ENCODE assay signal across 11 cellular contexts in the genomic region with DNA sequence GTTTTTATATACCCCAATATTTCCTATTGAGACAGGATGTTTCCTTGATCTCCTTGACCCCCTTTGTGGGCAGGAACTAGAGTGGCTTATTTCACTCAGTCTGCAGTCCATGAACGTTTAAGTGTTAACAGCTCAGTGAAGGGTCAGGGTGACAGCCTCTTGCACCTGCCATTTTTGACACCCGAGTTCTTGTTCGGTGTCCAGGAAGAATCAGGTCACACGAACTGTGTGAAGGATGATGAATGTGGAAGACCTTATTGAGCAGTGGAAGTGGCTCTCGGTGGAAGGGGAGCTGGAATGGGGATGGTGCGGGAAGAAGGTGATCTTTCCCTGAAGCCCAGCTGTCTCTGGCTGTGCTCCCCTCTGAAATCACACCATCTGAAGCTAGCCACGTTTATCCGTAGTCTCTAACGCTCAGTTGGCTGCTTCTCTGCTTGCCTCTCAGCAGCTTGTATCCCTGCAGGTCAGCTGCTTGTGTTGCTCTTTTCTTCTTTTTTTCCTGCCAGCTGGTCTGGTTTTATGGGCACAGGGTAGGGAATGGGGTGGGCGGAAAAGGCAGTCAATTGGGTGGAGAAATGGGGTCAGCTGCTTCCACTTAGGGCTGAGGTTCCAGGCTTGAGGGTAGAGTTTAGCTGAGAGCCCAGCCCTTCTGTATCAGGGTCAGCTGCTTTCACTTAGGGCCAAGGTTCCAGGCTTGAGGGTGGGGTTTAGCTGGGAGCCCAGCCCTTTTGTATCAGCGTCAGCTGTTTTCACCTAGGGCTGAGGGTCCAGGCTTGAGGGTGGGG. TPM values are rescaled to one million over a fixed set of nuclear protein-coding genes. Genes with fewer than 3 reads are reported as not detected.
A peak's percentile ranks its signal among the peaks of the same experiment; 100 is the strongest.
DNase-seq lines count a peak whose midpoint lies in the region; ATAC-seq and TF ChIP-seq lines count a peak whose summit lies in the region.
"Had no signal": no experiment of that assay in that cellular context is flagged by ENCODE, and none has a peak within 500 bp of the region (broad histone marks: within the 10 kb centered on the region; RNA-seq: fewer than 3 reads in every experiment).

No MANE protein-coding gene starts in this region.

- no peak for DNase-seq in activated naive CD4-positive, alpha-beta T cell treated with anti-CD3 and anti-CD28 coated beads, Interleukin-2, amount 10 ng/mL, durations not matched to agents 7 days and 5 days
- no peak for DNase-seq in activated naive CD8-positive, alpha-beta T cell treated with anti-CD3 and anti-CD28 coated beads, Interleukin-2, amount 50 U/mL, for 24 hours
- DNase-seq in naive thymus-derived CD4-positive, alpha-beta T cell, result no peak
- DNase-seq in upper lobe of right lung, result no peak
- no peak for DNase-seq in MV-4-11 (lab: John Stamatoyannopoulos, UW)
- no peak for DNase-seq in D341Med (ENCODE audit: low spot score)
- DNase-seq in occipital lobe (lab: John Stamatoyannopoulos, UW), result no peak
- DNase-seq: activated CD4-positive, alpha-beta memory T cell treated with anti-CD3 and anti-CD28 coated beads, Interleukin-2, amount 10 ng/mL, durations not matched to agents 7 days and 5 days; kidney glomerular epithelial cell had no signal

- POLR2A ChIA-PET in naive thymus-derived CD4-positive, alpha-beta T cell (lab: Charles Lee), result no interaction called here

- H3K9me3 ChIP-seq in naive thymus-derived CD4-positive, alpha-beta T cell (ENCODE audit: control insufficient read depth in 2 of 3, low read length in 3 of 3), result no peaks in the 10 kb centered on the region
- no peaks in the 10 kb centered on the region for H3K9me3 ChIP-seq in upper lobe of right lung
- H3K9me3 ChIP-seq: A549 had no signal

- no peaks in the 10 kb centered on the region for H3K36me3 ChIP-seq in naive thymus-derived CD4-positive, alpha-beta T cell (ENCODE audit: control insufficient read depth in 2 of 3, insufficient read depth in 3 of 3, low read length in 3 of 3)
- no peaks in the 10 kb centered on the region for H3K36me3 ChIP-seq in upper lobe of right lung

- H3K4me3 Mint-ChIP-seq in activated naive CD4-positive, alpha-beta T cell treated with anti-CD3 and anti-CD28 coated beads, Interleukin-2, amount 50 U/mL, for 24 hours, result no peak overlapping the region
- no peak overlapping the region for H3K4me3 Mint-ChIP-seq in activated naive CD4-positive, alpha-beta T cell treated with anti-CD3 and anti-CD28 coated beads, Interleukin-2, amount 10 ng/mL, durations not matched to agents 7 days and 5 days
- no peak overlapping the region for H3K4me3 Mint-ChIP-seq in activated naive CD8-positive, alpha-beta T cell treated with anti-CD3 and anti-CD28 coated beads, Interleukin-2, amount 50 U/mL, for 24 hours
- peak overlapping the region in 2 of 10 donors; percentile 20 to 43 for H3K4me3 Mint-ChIP-seq in naive thymus-derived CD4-positive, alpha-beta T cell
- H3K4me3 Mint-ChIP-seq: activated CD4-positive, alpha-beta memory T cell treated with anti-CD3 and anti-CD28 coated beads, Interleukin-2, amount 10 ng/mL, durations not matched to agents 7 days and 5 days had no signal

- H3K27me3 ChIP-seq in naive thymus-derived CD4-positive, alpha-beta T cell (ENCODE audit: control insufficient read depth in 2 of 2, insufficient read depth in 2 of 2, low read length in 2 of 2), result no peaks in the 10 kb centered on the region
- H3K27me3 ChIP-seq in upper lobe of right lung, result no peaks in the 10 kb centered on the region

- H3K4me1 Mint-ChIP-seq in activated naive CD4-positive, alpha-beta T cell treated with anti-CD3 and anti-CD28 coated beads, Interleukin-2, amount 50 U/mL, for 24 hours, result peaks cover 12% of the 10 kb centered on the region
- peaks cover 5% of the 10 kb centered on the region for H3K4me1 Mint-ChIP-seq in activated naive CD4-positive, alpha-beta T cell treated with anti-CD3 and anti-CD28 coated beads, Interleukin-2, amount 10 ng/mL, durations not matched to agents 7 days and 5 days
- peaks cover 15% of the 10 kb centered on the region for H3K4me1 Mint-ChIP-seq in activated naive CD8-positive, alpha-beta T cell treated with anti-CD3 and anti-CD28 coated beads, Interleukin-2, amount 50 U/mL, for 24 hours
- peaks cover 9 to 22% (median 16%) of the 10 kb centered on the region in 7 donors for H3K4me1 Mint-ChIP-seq in naive thymus-derived CD4-positive, alpha-beta T cell

- no peak overlapping the region for H3K4me3 ChIP-seq in naive thymus-derived CD4-positive, alpha-beta T cell (ENCODE audit: low read length)
- no peak overlapping the region for H3K4me3 ChIP-seq in upper lobe of right lung
- H3K4me3 ChIP-seq: A549 had no signal

- no peak for TF ChIP-seq CTCF in upper lobe of right lung (IDR thresholded peaks at IDR 0.05)

- CTCF ChIA-PET in activated naive CD4-positive, alpha-beta T cell treated with anti-CD3 and anti-CD28 coated beads, Interleukin-2, amount 10 ng/mL, durations not matched to agents 7 days and 5 days (lab: Charles Lee), result interaction anchor here (0.6 to 3.1 kb wide), 3 partner anchors 10 to 75 kb away, joined by 3 to 13 read pairs (median 4); no protein-coding TSS in a partner anchor
- CTCF ChIA-PET in naive thymus-derived CD4-positive, alpha-beta T cell (lab: Charles Lee), result no interaction called here

- H3K9me3 Mint-ChIP-seq in activated naive CD4-positive, alpha-beta T cell treated with anti-CD3 and anti-CD28 coated beads, Interleukin-2, amount 50 U/mL, for 24 hours, result no peaks in the 10 kb centered on the region
- peaks cover 2% of the 10 kb centered on the region for H3K9me3 Mint-ChIP-seq in activated naive CD4-positive, alpha-beta T cell treated with anti-CD3 and anti-CD28 coated beads, Interleukin-2, amount 10 ng/mL, durations not matched to agents 7 days and 5 days
- H3K9me3 Mint-ChIP-seq in activated naive CD8-positive, alpha-beta T cell treated with anti-CD3 and anti-CD28 coated beads, Interleukin-2, amount 50 U/mL, for 24 hours, result peaks cover 5% of the 10 kb centered on the region
- peaks cover 0 to 8% (median 0%) of the 10 kb centered on the region in 11 donors for H3K9me3 Mint-ChIP-seq in naive thymus-derived CD4-positive, alpha-beta T cell

- intact Hi-C loops in naive thymus-derived CD4-positive, alpha-beta T cell (cut with micrococcal nuclease), result no loop called here
- intact Hi-C loops in upper lobe of right lung (cut with DNase I), result no loop called here

- no peaks in the 10 kb centered on the region for H3K27me3 Mint-ChIP-seq in activated naive CD4-positive, alpha-beta T cell treated with anti-CD3 and anti-CD28 coated beads, Interleukin-2, amount 50 U/mL, for 24 hours
- H3K27me3 Mint-ChIP-seq in activated naive CD4-positive, alpha-beta T cell treated with anti-CD3 and anti-CD28 coated beads, Interleukin-2, amount 10 ng/mL, durations not matched to agents 7 days and 5 days, result peaks cover 3% of the 10 kb centered on the region
- no peaks in the 10 kb centered on the region for H3K27me3 Mint-ChIP-seq in activated naive CD8-positive, alpha-beta T cell treated with anti-CD3 and anti-CD28 coated beads, Interleukin-2, amount 50 U/mL, for 24 hours
- H3K27me3 Mint-ChIP-seq in naive thymus-derived CD4-positive, alpha-beta T cell, result peaks cover 0 to 35% (median 0%) of the 10 kb centered on the region in 5 donors

- no peak overlapping the region for H3K27ac ChIP-seq in naive thymus-derived CD4-positive, alpha-beta T cell (ENCODE audit: low read depth, low read length)
- H3K27ac ChIP-seq in upper lobe of right lung, result peak overlapping the region; percentile 58
- H3K27ac ChIP-seq: A549 had no signal

- H3K4me1 ChIP-seq in naive thymus-derived CD4-positive, alpha-beta T cell (ENCODE audit: control insufficient read depth in 2 of 2, insufficient read depth in 2 of 2, low read length in 2 of 2), result peaks cover 0 to 7% of the 10 kb centered on the region in 2 donors
- no peaks in the 10 kb centered on the region for H3K4me1 ChIP-seq in upper lobe of right lung
- H3K4me1 ChIP-seq: A549 had no signal

- peak overlapping the region; percentile 1 for H3K27ac Mint-ChIP-seq in activated naive CD4-positive, alpha-beta T cell treated with anti-CD3 and anti-CD28 coated beads, Interleukin-2, amount 50 U/mL, for 24 hours
- no peak overlapping the region for H3K27ac Mint-ChIP-seq in activated naive CD4-positive, alpha-beta T cell treated with anti-CD3 and anti-CD28 coated beads, Interleukin-2, amount 10 ng/mL, durations not matched to agents 7 days and 5 days
- H3K27ac Mint-ChIP-seq in activated naive CD8-positive, alpha-beta T cell treated with anti-CD3 and anti-CD28 coated beads, Interleukin-2, amount 50 U/mL, for 24 hours, result peak overlapping the region; percentile 16
- peak overlapping the region in 6 of 9 donors; percentile 21 to 83 (median 55) for H3K27ac Mint-ChIP-seq in naive thymus-derived CD4-positive, alpha-beta T cell
- H3K27ac Mint-ChIP-seq: activated CD4-positive, alpha-beta memory T cell treated with anti-CD3 and anti-CD28 coated beads, Interleukin-2, amount 10 ng/mL, durations not matched to agents 7 days and 5 days had no signal

- no peaks in the 10 kb centered on the region for H3K36me3 Mint-ChIP-seq in activated naive CD4-positive, alpha-beta T cell treated with anti-CD3 and anti-CD28 coated beads, Interleukin-2, amount 50 U/mL, for 24 hours
- H3K36me3 Mint-ChIP-seq in activated naive CD4-positive, alpha-beta T cell treated with anti-CD3 and anti-CD28 coated beads, Interleukin-2, amount 10 ng/mL, durations not matched to agents 7 days and 5 days, result no peaks in the 10 kb centered on the region
- no peaks in the 10 kb centered on the region for H3K36me3 Mint-ChIP-seq in activated naive CD8-positive, alpha-beta T cell treated with anti-CD3 and anti-CD28 coated beads, Interleukin-2, amount 50 U/mL, for 24 hours (ENCODE audit: low read depth)
- no peaks in the 10 kb centered on the region for H3K36me3 Mint-ChIP-seq in naive thymus-derived CD4-positive, alpha-beta T cell

- no peak for ATAC-seq in activated naive CD8-positive, alpha-beta T cell treated with anti-CD3 and anti-CD28 coated beads, Interleukin-2, amount 50 U/mL, for 24 hours
- no peak for ATAC-seq in naive thymus-derived CD4-positive, alpha-beta T cell
- ATAC-seq in upper lobe of right lung, result peak; percentile 38
- ATAC-seq: A549 had no signal

RNA-seq across cellular contexts. Expression of a gene that starts 29.0 kb away (rescaled TPM):
- 10 to 100 TPM; 23.6 to 36.7 (median 30.4) TPM for total RNA-seq in naive thymus-derived CD4-positive, alpha-beta T cell
- 10 to 100 TPM in 1 of 2 donors, 1 to 10 TPM in 1; 8.5 to 13.7 TPM for polyA plus RNA-seq in naive thymus-derived CD4-positive, alpha-beta T cell
- 41.3 TPM for total RNA-seq in upper lobe of right lung
- total RNA-seq in occipital lobe, result 139 TPM

RNA-seq across cellular contexts. Expression of a gene that starts 52.2 kb away (rescaled TPM):
- 100 to 1,000 TPM; 206 to 393 (median 314) TPM for total RNA-seq in naive thymus-derived CD4-positive, alpha-beta T cell
- polyA plus RNA-seq in naive thymus-derived CD4-positive, alpha-beta T cell, result 100 to 1,000 TPM; 345 to 418 TPM
- total RNA-seq in upper lobe of right lung, result 319 TPM
- total RNA-seq in occipital lobe, result 408 TPM
